8 cellular contexts compared by ENCODE assay signal in the genomic region with DNA sequence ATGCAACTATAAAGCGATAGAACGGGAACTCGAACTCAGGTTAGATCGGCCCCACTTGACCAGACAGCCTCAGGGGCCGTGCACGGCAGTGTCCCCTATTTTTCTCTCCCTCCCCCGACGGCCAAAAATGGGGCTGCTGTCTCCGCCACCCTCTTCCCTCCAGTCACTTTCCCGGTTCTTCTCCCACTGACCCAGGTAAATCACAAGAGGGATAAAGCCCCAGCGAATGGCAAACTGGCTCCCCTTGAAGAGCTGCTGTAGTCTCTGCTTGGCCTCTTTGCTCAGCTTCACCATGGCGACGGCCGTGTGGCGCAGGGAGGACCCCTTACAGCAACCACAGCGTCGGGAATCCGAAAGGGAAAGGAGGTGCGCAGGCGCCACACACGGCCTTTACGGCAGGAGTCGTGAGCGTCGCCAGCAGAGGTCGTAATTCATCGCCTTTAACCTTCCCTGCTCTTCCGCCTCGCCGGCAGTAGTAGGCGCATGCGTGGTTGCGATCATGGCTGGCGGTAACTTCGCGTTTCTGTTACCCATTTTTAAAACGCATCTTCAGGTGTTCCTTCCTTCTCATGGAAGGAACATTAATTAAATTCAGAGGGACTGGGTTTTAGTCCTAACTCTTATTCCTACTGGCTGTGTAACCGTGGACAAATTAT. TPM values are rescaled to one million over a fixed set of nuclear protein-coding genes. Genes with fewer than 3 reads are reported as not detected.
DNase-seq lines count a peak whose midpoint lies in the region; ATAC-seq, FAIRE-seq and TF ChIP-seq lines count a peak whose summit lies in the region.

Gene TOMM7 (minus strand): TSS at position 364 of the 656 bp plus-strand sequence. CDS start 70 bp downstream, at position 294.

- 2% methylated on average over 31 of the region's 38 CpGs for WGBS in HepG2 (ENCODE audit: low lambda C conversion rate)

- H3K36me3 Mint-ChIP-seq in CD4-positive, CD25-positive, alpha-beta regulatory T cell, result peaks cover 8% of the 10 kb centered on the region

- peaks cover 14 to 50% (median 28%) of the 10 kb centered on the region in 4 donors for H3K4me1 Mint-ChIP-seq in CD4-positive, CD25-positive, alpha-beta regulatory T cell

- peak; percentile 96 for FAIRE-seq in HepG2 (lab: Jason Lieb, UNC)

- H3K27me3 Mint-ChIP-seq in CD4-positive, CD25-positive, alpha-beta regulatory T cell, result peaks cover 25% of the 10 kb centered on the region

- H4K20me1 ChIP-seq in HepG2 (ENCODE audit: insufficient read depth, low read length), result no peaks in the 10 kb centered on the region

- no peaks in the 10 kb centered on the region for H3K9me3 ChIP-seq in CD4-positive, CD25-positive, alpha-beta regulatory T cell (ENCODE audit: control insufficient read depth in 2 of 2, low read length in 2 of 2)
- H3K9me3 ChIP-seq in HepG2 (ENCODE audit: low read length), result no peaks in the 10 kb centered on the region

- TF ChIP-seq RAD21 in HepG2 (CRISPR knock-in tag; IDR thresholded peaks at IDR 0.05), result no peak

- peak; percentile 84 to 97 (median 90) for DNase-seq in CD4-positive, CD25-positive, alpha-beta regulatory T cell
- DNase-seq in NCI-H82 (lab: John Stamatoyannopoulos, UW), result peak; percentile 99
- peak; percentile 83 to 87 for DNase-seq in activated CD4-positive, alpha-beta T cell treated with anti-CD3 and anti-CD28 coated beads, Interleukin-2, amount 50 U/mL, for 48 hours
- DNase-seq in dermis microvascular lymphatic vessel endothelial cell (ENCODE audit: low read depth in 2 of 2), result peak; percentile 95 to 98
- peak; percentile 93 for DNase-seq in HepG2 (ENCODE audit: low spot score)
- DNase-seq in stimulated activated CD4-positive, alpha-beta T cell treated with anti-CD3 and anti-CD28 coated beads, Interleukin-4, amount 100 ng/mL, for 1 hour, result peak; percentile 83

- in situ Hi-C loops in HepG2 (cut with HindIII; ENCODE audit: extremely low pct_ligation_motif_present, low pct_unique_long_range_greater_than_20kb), result no loop called here

- peaks cover 33% of the 10 kb centered on the region for H3K4me1 ChIP-seq in CD4-positive, CD25-positive, alpha-beta regulatory T cell (ENCODE audit: control insufficient read depth, insufficient read depth, low read length, poor library complexity, severe bottlenecking)
- H3K4me1 ChIP-seq in HepG2 (ENCODE audit: insufficient read depth, low read length), result peaks cover 37% of the 10 kb centered on the region

- H3K4me3 ChIP-seq in CD4-positive, CD25-positive, alpha-beta regulatory T cell (ENCODE audit: low read depth, low read length), result peak within 1 kb of the TSS; percentile 96
- H3K4me3 ChIP-seq in HepG2 (replicated peaks in 1 of 3; ENCODE audit: insufficient read depth in 1 of 3, low read depth in 2 of 3, low read length in 3 of 3), result peak within 1 kb of the TSS; percentile 70 to 95 (median 90)

- intact Hi-C loops in HepG2 (cut with micrococcal nuclease; ENCODE audit: unreplicated experiment), result loop anchor here (1.0 kb wide), 1 partner anchor 36 kb away; no protein-coding TSS in a partner anchor

- POLR2A ChIA-PET in HepG2 (lab: Yijun Ruan, JAX), result interaction anchor here (0.7 to 2.5 kb wide), 4 partner anchors 10 to 36 kb away, joined by 3 to 13 read pairs (median 4); no protein-coding TSS in a partner anchor

- 0 out of 4 replicates have a peak, but pooled peaks of 1 of the 2 experiments have one; percentile 21 for TF ChIP-seq EP300 in HepG2 (IDR thresholded peaks at IDR 0.05; ENCODE audit: low read depth in 2 of 2, low read length in 2 of 2)
- no peak for TF ChIP-seq EP300 in HepG2 (CRISPR knock-in tag; IDR thresholded peaks at IDR 0.05; ENCODE audit: borderline replicate concordance)

- H3K9me3 Mint-ChIP-seq in CD4-positive, CD25-positive, alpha-beta regulatory T cell, result peaks cover 0 to 3% (median 0%) of the 10 kb centered on the region in 7 donors

- peaks cover 11% of the 10 kb centered on the region for H3K79me2 ChIP-seq in HepG2 (ENCODE audit: insufficient read depth, low read length)

- H2AFZ ChIP-seq in HepG2 (ENCODE audit: low read length), result peak within 1 kb of the TSS; percentile 93

- BruUV-seq in HepG2 (replicated peaks; lab: Mats Ljungman, UMichigan), result no TSS peak

- CTCF ChIA-PET in HepG2 (lab: Yijun Ruan, JAX; ENCODE audit: low intra/inter-chr PET ratio, low total read pairs), result no interaction called here

- peak; percentile 94 to 98 for ATAC-seq in CD4-positive, CD25-positive, alpha-beta regulatory T cell (ENCODE audit: low read depth in 2 of 2)
- ATAC-seq in GM19397 (IDR thresholded peaks at IDR 0.05; ENCODE audit: unreplicated experiment) (peak; percentile 89), HG03571 (IDR thresholded peaks at IDR 0.05; ENCODE audit: unreplicated experiment) (peak; percentile 74), HepG2 (peak; percentile 99)

- TF ChIP-seq CTCF in HepG2 (CRISPR knock-in tag; IDR thresholded peaks at IDR 0.05), result peak; percentile 89

- H3K27ac ChIP-seq in CD4-positive, CD25-positive, alpha-beta regulatory T cell (ENCODE audit: insufficient read depth, low read length, poor library complexity, severe bottlenecking), result peak within 1 kb of the TSS; percentile 83
- peak within 1 kb of the TSS; percentile 77 for H3K27ac ChIP-seq in HepG2 (ENCODE audit: extremely low read length, insufficient read depth, low read length)

- H3K4me3 Mint-ChIP-seq in CD4-positive, CD25-positive, alpha-beta regulatory T cell, result peak within 1 kb of the TSS; percentile 96 to 99 (median 97)

- H3K36me3 ChIP-seq in CD4-positive, CD25-positive, alpha-beta regulatory T cell (ENCODE audit: control insufficient read depth, insufficient read depth, low read length), result peaks cover 4% of the 10 kb centered on the region
- peaks cover 1 to 7% of the 10 kb centered on the region in 2 experiments; a peak in 1 of 5 replicates for H3K36me3 ChIP-seq in HepG2 (replicated peaks in 1 of 2; ENCODE audit: control insufficient read depth in 1 of 2, insufficient read depth in 2 of 2, low read length in 2 of 2)

- peak within 1 kb of the TSS; percentile 78 for H3K4me2 ChIP-seq in HepG2 (ENCODE audit: low read depth, low read length)

- H3K27me3 ChIP-seq in CD4-positive, CD25-positive, alpha-beta regulatory T cell (ENCODE audit: control insufficient read depth, insufficient read depth, low read length), result peaks cover 4% of the 10 kb centered on the region
- H3K27me3 ChIP-seq in HepG2 (ENCODE audit: control insufficient read depth in 1 of 2, insufficient read depth in 2 of 2, low read length in 2 of 2), result no peaks in the 10 kb centered on the region; a peak in 1 of 5 replicates

- peak within 1 kb of the TSS; percentile 98 to 99 (median 98) for H3K27ac Mint-ChIP-seq in CD4-positive, CD25-positive, alpha-beta regulatory T cell

- peak within 1 kb of the TSS; percentile 93 for H3K9ac ChIP-seq in HepG2 (ENCODE audit: insufficient read depth, low read depth, low read length)

- peak; percentile 73 to 80 for TF ChIP-seq POLR2A in HepG2 (IDR thresholded peaks at IDR 0.05; ENCODE audit: insufficient read depth in 1 of 2, low read depth in 2 of 2, low read length in 2 of 2)

RNA-seq across cellular contexts. Expression of gene TOMM7, which starts in this region (rescaled TPM):
- 414 TPM for total RNA-seq in CD4-positive, CD25-positive, alpha-beta regulatory T cell
- 100 to 1,000 TPM; 217 to 490 (median 368) TPM for polyA plus RNA-seq in CD4-positive, CD25-positive, alpha-beta regulatory T cell
- total RNA-seq in dermis microvascular lymphatic vessel endothelial cell, result 94.4 and 103 TPM in 2 replicates
- 251 and 352 TPM in 2 replicates for total RNA-seq in HepG2 (2016; rRNA removed; fragmentation: Illumina TruSeq; extraction: Trizol)
- total RNA-seq in HepG2 (2016; cell fraction: cytosol; rRNA removed; fragmentation: Illumina TruSeq; extraction: Trizol; ENCODE audit: low read depth), result 240 and 298 TPM in 2 replicates
- total RNA-seq in HepG2 (2016; cell fraction: insoluble cytoplasmic fraction; rRNA removed; fragmentation: Illumina TruSeq; extraction: Trizol), result 254 and 324 TPM in 2 replicates
- total RNA-seq in HepG2 (2016; cell fraction: membrane; rRNA removed; fragmentation: Illumina TruSeq; extraction: Trizol), result 330 and 358 TPM in 2 replicates
- total RNA-seq in HepG2 (2016; cell fraction: nucleus; rRNA removed; fragmentation: Illumina TruSeq; extraction: Trizol), result 87.9 and 93.9 TPM in 2 replicates
- polyA plus RNA-seq in HepG2 (2011; rRNA removed), result 328 and 369 TPM in 2 replicates
- 127 and 129 TPM in 2 replicates for polyA plus RNA-seq in HepG2 (2011; cell fraction: cytosol; rRNA removed)
- 34.6 and 47.7 TPM in 2 replicates for polyA plus RNA-seq in HepG2 (2011; cell fraction: nucleus; rRNA removed)
- polyA plus RNA-seq in HepG2 (2012), result 309 and 319 TPM in 2 replicates
- polyA plus RNA-seq in HepG2 (2016; cell fraction: cytosol; fragmentation: Illumina TruSeq; extraction: Trizol; ENCODE audit: low read depth), result 336 and 479 TPM in 2 replicates
- 318 and 360 TPM in 2 replicates for polyA plus RNA-seq in HepG2 (2016; cell fraction: insoluble cytoplasmic fraction; fragmentation: Illumina TruSeq; extraction: Trizol; ENCODE audit: low read depth)
- polyA plus RNA-seq in HepG2 (2016; cell fraction: membrane; fragmentation: Illumina TruSeq; extraction: Trizol; ENCODE audit: low read depth), result 372 and 511 TPM in 2 replicates
- 176 and 184 TPM in 2 replicates for polyA plus RNA-seq in HepG2 (2016; cell fraction: nucleus; fragmentation: Illumina TruSeq; extraction: Trizol; ENCODE audit: insufficient read depth, low read depth)
- polyA minus RNA-seq in HepG2 (2011; rRNA and poly(A)+ RNA removed; ENCODE audit: low replicate concordance), result 115 and 385 TPM in 2 replicates
- polyA minus RNA-seq in HepG2 (2011; cell fraction: cytosol; rRNA and poly(A)+ RNA removed), result 16.5 and 34.8 TPM in 2 replicates
- 30.5 and 32.2 TPM in 2 replicates for polyA minus RNA-seq in HepG2 (2011; cell fraction: nucleus; rRNA and poly(A)+ RNA removed)

Comparison
In these comparisons a context has a peak if more than half of its experiments do, and no peak if none do; other contexts are left out.
1. Peak in every context shown above with its lines: DNase-seq, ATAC-seq, H3K4me3 ChIP-seq and H3K27ac ChIP-seq.